Comparison of ENCODE assay signal across 8 cellular contexts in genomic region chr22:31676700-31677099, GRCh38. TPM values are rescaled to one million over a fixed set of nuclear protein-coding genes. Genes with fewer than 3 reads are reported as not detected.
DNase-seq lines count a peak whose midpoint lies in the region; ATAC-seq and TF ChIP-seq lines count a peak whose summit lies in the region.

No MANE protein-coding gene starts in this region.

- peak; percentile 8 to 12 for DNase-seq in NCI-H2081 (lab: John Stamatoyannopoulos, UW)
- DNase-seq in NCI-H2081 treated with DMSO at 0.1 percent for 48 hours (lab: John Stamatoyannopoulos, UW) = no peak
- DNase-seq in SK-N-DZ (ENCODE audit: low spot score) = peak; percentile 50
- DNase-seq in activated naive CD8-positive, alpha-beta T cell treated with anti-CD3 and anti-CD28 coated beads, Interleukin-2, amount 50 U/mL, for 24 hours = peak; percentile 92
- peak; percentile 97 for DNase-seq in left cardiac atrium
- peak; percentile 95 for DNase-seq in psoas muscle
- peak; percentile 97 to 99 for DNase-seq in upper lobe of left lung

- ATAC-seq in HG03280 (IDR thresholded peaks at IDR 0.05; ENCODE audit: unreplicated experiment) (peak; percentile 91), left cardiac atrium (peak; percentile 99 to 100), psoas muscle (peak; percentile 97 to 99 (median 98)), upper lobe of left lung (ENCODE audit: low FRiP score in 2 of 2) (peak; percentile 99 to 100)
- ATAC-seq in activated naive CD8-positive, alpha-beta T cell treated with anti-CD3 and anti-CD28 coated beads, Interleukin-2, amount 50 U/mL, for 24 hours = peak; percentile 100

- no peak for TF ChIP-seq EP300 in upper lobe of left lung (IDR thresholded peaks at IDR 0.05)

- peak overlapping the region; percentile 84 for H3K4me3 Mint-ChIP-seq in activated naive CD8-positive, alpha-beta T cell treated with anti-CD3 and anti-CD28 coated beads, Interleukin-2, amount 50 U/mL, for 24 hours

- no peaks in the 10 kb centered on the region for H3K9me3 Mint-ChIP-seq in activated naive CD8-positive, alpha-beta T cell treated with anti-CD3 and anti-CD28 coated beads, Interleukin-2, amount 50 U/mL, for 24 hours

- WGBS in psoas muscle, 3 donors = 0 to 2% (median 2%) methylated on average over 25 of the region's 25 CpGs
- 1 to 3% methylated on average over 15 to 25 of the region's 25 CpGs for WGBS in upper lobe of left lung, 2 donors

- H3K27me3 Mint-ChIP-seq in activated naive CD8-positive, alpha-beta T cell treated with anti-CD3 and anti-CD28 coated beads, Interleukin-2, amount 50 U/mL, for 24 hours = no peaks in the 10 kb centered on the region

- H3K9me3 ChIP-seq in psoas muscle (no peaks in the 10 kb centered on the region), upper lobe of left lung (no peaks in the 10 kb centered on the region)

- H3K36me3 ChIP-seq in psoas muscle (ENCODE audit: insufficient read depth in 1 of 2, low read depth in 1 of 2) = no peaks in the 10 kb centered on the region
- H3K36me3 ChIP-seq in upper lobe of left lung = no peaks in the 10 kb centered on the region

- no peaks in the 10 kb centered on the region for H3K36me3 Mint-ChIP-seq in activated naive CD8-positive, alpha-beta T cell treated with anti-CD3 and anti-CD28 coated beads, Interleukin-2, amount 50 U/mL, for 24 hours (ENCODE audit: low read depth)

- H3K4me3 ChIP-seq in psoas muscle (peak overlapping the region; percentile 66), upper lobe of left lung (peak overlapping the region in 3 of 4 donors; percentile 43 to 53 (median 52))

- intact Hi-C loops in left cardiac atrium (cut with DNase I) = no loop called here
- intact Hi-C loops in psoas muscle (cut with DNase I) = no loop called here

- H3K4me1 Mint-ChIP-seq in activated naive CD8-positive, alpha-beta T cell treated with anti-CD3 and anti-CD28 coated beads, Interleukin-2, amount 50 U/mL, for 24 hours = peaks cover 13% of the 10 kb centered on the region

- TF ChIP-seq CTCF in psoas muscle (IDR thresholded peaks at IDR 0.05) (no peak), upper lobe of left lung (IDR thresholded peaks at IDR 0.05) (no peak)

- H3K27ac ChIP-seq in psoas muscle (peak overlapping the region; percentile 69), upper lobe of left lung (peak overlapping the region; percentile 71 to 84 (median 76))

- H3K27me3 ChIP-seq in psoas muscle (ENCODE audit: insufficient read depth in 3 of 3, low read length in 2 of 3) (no peaks in the 10 kb centered on the region), upper lobe of left lung (no peaks in the 10 kb centered on the region)

- TF ChIP-seq POLR2A in upper lobe of left lung (IDR thresholded peaks at IDR 0.05) = peak in 2 of 4 donors; percentile 38 to 65

- peak overlapping the region; percentile 92 for H3K27ac Mint-ChIP-seq in activated naive CD8-positive, alpha-beta T cell treated with anti-CD3 and anti-CD28 coated beads, Interleukin-2, amount 50 U/mL, for 24 hours

- H3K4me1 ChIP-seq in psoas muscle (peaks cover 19% of the 10 kb centered on the region), upper lobe of left lung (peaks cover 0 to 11% (median 7%) of the 10 kb centered on the region in 4 donors)

RNA-seq across cellular contexts. Expression of gene PISD, which starts 14.7 kb away (rescaled TPM):
- polyA plus RNA-seq in SK-N-DZ (2014; cell fraction: cytosol; rRNA removed) = 43.9 and 48.2 TPM in 2 replicates
- 131 and 134 TPM in 2 replicates for polyA plus RNA-seq in SK-N-DZ (2014; cell fraction: nucleus; rRNA removed)
- total RNA-seq in left cardiac atrium = 10 to 100 TPM; 25.2 to 40.8 TPM
- total RNA-seq in psoas muscle = 10 to 100 TPM; 11.1 to 24.2 (median 17.2) TPM
- polyA plus RNA-seq in psoas muscle = 10 to 100 TPM; 10.2 to 18.7 (median 15.2) TPM
- 10 to 100 TPM; 18.4 to 81.8 (median 53.9) TPM for total RNA-seq in upper lobe of left lung
